Comparison of ENCODE assay signal across 1 cellular context in genomic region chr6:41545703-41546474, GRCh38.
TF ChIP-seq lines count a peak whose summit lies in the region.

FOXP4 (plus strand) TSS chr6:41546381; CDS start chr6:41565761, 19,380 bp downstream.

TF ChIP-seq in K562, 482 proteins besides CTCF, POLR2A, EP300 and RAD21 (continued from another document):
- TF ChIP-seq, protein P1, sequence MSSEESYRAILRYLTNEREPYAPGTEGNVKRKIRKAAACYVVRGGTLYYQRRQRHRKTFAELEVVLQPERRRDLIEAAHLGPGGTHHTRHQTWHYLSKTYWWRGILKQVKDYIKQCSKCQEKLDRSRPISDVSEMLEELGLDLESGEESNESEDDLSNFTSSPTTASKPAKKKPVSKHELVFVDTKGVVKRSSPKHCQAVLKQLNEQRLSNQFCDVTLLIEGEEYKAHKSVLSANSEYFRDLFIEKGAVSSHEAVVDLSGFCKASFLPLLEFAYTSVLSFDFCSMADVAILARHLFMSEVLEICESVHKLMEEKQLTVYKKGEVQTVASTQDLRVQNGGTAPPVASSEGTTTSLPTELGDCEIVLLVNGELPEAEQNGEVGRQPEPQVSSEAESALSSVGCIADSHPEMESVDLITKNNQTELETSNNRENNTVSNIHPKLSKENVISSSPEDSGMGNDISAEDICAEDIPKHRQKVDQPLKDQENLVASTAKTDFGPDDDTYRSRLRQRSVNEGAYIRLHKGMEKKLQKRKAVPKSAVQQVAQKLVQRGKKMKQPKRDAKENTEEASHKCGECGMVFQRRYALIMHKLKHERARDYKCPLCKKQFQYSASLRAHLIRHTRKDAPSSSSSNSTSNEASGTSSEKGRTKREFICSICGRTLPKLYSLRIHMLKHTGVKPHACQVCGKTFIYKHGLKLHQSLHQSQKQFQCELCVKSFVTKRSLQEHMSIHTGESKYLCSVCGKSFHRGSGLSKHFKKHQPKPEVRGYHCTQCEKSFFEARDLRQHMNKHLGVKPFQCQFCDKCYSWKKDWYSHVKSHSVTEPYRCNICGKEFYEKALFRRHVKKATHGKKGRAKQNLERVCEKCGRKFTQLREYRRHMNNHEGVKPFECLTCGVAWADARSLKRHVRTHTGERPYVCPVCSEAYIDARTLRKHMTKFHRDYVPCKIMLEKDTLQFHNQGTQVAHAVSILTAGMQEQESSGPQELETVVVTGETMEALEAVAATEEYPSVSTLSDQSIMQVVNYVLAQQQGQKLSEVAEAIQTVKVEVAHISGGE (CRISPR knock-in tag; IDR thresholded peaks at IDR 0.05): 0 out of 6 replicates have a peak, but pooled peaks of 1 of the 3 experiments have one; percentile 42
- TF ChIP-seq DLX4 (CRISPR knock-in tag; IDR thresholded peaks at IDR 0.05): no peak
